In genomic region chrX:13752646-13753045, GRCh38 we compare ENCODE assay signal across 1 cellular context.
TF ChIP-seq lines count a peak whose summit lies in the region.

No MANE protein-coding gene starts in this region.

TF ChIP-seq in GM12878, 131 proteins besides CTCF, POLR2A, EP300 and RAD21 (continued from another document and continues in another):
- TF ChIP-seq, protein P1, sequence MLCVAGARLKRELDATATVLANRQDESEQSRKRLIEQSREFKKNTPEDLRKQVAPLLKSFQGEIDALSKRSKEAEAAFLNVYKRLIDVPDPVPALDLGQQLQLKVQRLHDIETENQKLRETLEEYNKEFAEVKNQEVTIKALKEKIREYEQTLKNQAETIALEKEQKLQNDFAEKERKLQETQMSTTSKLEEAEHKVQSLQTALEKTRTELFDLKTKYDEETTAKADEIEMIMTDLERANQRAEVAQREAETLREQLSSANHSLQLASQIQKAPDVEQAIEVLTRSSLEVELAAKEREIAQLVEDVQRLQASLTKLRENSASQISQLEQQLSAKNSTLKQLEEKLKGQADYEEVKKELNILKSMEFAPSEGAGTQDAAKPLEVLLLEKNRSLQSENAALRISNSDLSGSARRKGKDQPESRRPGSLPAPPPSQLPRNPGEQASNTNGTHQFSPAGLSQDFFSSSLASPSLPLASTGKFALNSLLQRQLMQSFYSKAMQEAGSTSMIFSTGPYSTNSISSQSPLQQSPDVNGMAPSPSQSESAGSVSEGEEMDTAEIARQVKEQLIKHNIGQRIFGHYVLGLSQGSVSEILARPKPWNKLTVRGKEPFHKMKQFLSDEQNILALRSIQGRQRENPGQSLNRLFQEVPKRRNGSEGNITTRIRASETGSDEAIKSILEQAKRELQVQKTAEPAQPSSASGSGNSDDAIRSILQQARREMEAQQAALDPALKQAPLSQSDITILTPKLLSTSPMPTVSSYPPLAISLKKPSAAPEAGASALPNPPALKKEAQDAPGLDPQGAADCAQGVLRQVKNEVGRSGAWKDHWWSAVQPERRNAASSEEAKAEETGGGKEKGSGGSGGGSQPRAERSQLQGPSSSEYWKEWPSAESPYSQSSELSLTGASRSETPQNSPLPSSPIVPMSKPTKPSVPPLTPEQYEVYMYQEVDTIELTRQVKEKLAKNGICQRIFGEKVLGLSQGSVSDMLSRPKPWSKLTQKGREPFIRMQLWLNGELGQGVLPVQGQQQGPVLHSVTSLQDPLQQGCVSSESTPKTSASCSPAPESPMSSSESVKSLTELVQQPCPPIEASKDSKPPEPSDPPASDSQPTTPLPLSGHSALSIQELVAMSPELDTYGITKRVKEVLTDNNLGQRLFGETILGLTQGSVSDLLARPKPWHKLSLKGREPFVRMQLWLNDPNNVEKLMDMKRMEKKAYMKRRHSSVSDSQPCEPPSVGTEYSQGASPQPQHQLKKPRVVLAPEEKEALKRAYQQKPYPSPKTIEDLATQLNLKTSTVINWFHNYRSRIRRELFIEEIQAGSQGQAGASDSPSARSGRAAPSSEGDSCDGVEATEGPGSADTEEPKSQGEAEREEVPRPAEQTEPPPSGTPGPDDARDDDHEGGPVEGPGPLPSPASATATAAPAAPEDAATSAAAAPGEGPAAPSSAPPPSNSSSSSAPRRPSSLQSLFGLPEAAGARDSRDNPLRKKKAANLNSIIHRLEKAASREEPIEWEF (IDR thresholded peaks at IDR 0.05; ENCODE audit: insufficient replicate concordance, low read depth, low read length) = no peak
- TF ChIP-seq PAX8 (IDR thresholded peaks at IDR 0.05) = no peak
- peak; percentile 75 for TF ChIP-seq GATAD2B (conservative IDR thresholded peaks at IDR 0.05; ENCODE audit: low read depth)
- no peak for TF ChIP-seq BRCA1 (IDR thresholded peaks at IDR 0.05; ENCODE audit: low read depth, low read length)
- TF ChIP-seq USF1 (IDR thresholded peaks at IDR 0.05; ENCODE audit: borderline replicate concordance, extremely low read length, insufficient read depth, low read depth, low read length) = no peak
- TF ChIP-seq MXI1 (IDR thresholded peaks at IDR 0.05; ENCODE audit: low read depth, low read length) = no peak
- TF ChIP-seq IKZF1 (conservative IDR thresholded peaks at IDR 0.05) = peak; percentile 98
- no peak for TF ChIP-seq MYB (IDR thresholded peaks at IDR 0.05; ENCODE audit: borderline replicate concordance, low read depth, low read length)
- no peak for TF ChIP-seq MYC (IDR thresholded peaks at IDR 0.05; ENCODE audit: insufficient read depth, insufficient read length, insufficient replicate concordance, low read length, severe bottlenecking)
- no peak; the same call in 1 of the 2 replicates for TF ChIP-seq GABPA (IDR thresholded peaks at IDR 0.05; ENCODE audit: low read depth)
- TF ChIP-seq CBX5 (IDR thresholded peaks at IDR 0.05; ENCODE audit: low read depth) = no peak
- no peak for TF ChIP-seq PML (IDR thresholded peaks at IDR 0.05; ENCODE audit: low read length)
- TF ChIP-seq TBL1XR1 (IDR thresholded peaks at IDR 0.05; ENCODE audit: low read depth, low read length) = peak; percentile 31; the same call in 1 of the 2 replicates
- TF ChIP-seq BMI1 (IDR thresholded peaks at IDR 0.05; ENCODE audit: borderline replicate concordance) = peak; percentile 58; the same call in 1 of the 2 replicates
- TF ChIP-seq KDM1A (IDR thresholded peaks at IDR 0.05; ENCODE audit: borderline replicate concordance) = no peak
- no peak for TF ChIP-seq HDAC6 (IDR thresholded peaks at IDR 0.05; ENCODE audit: unreplicated experiment)
- no peak for TF ChIP-seq TCF7 (IDR thresholded peaks at IDR 0.05; ENCODE audit: borderline replicate concordance)
- TF ChIP-seq CREM (IDR thresholded peaks at IDR 0.05; ENCODE audit: low read depth) = peak; percentile 73
- peak; percentile 73; the same call in 1 of the 2 replicates for TF ChIP-seq MTA3 (IDR thresholded peaks at IDR 0.05; ENCODE audit: borderline replicate concordance, low read length)
- peak; percentile 77 for TF ChIP-seq PAX5 (IDR thresholded peaks at IDR 0.05; ENCODE audit: borderline replicate concordance, low read depth, low read length)
- peak; percentile 73; the same call in 1 of the 2 replicates for TF ChIP-seq MEF2A (IDR thresholded peaks at IDR 0.05; ENCODE audit: insufficient read depth, low read depth, low read length)
- no peak for TF ChIP-seq RBBP5 (conservative IDR thresholded peaks at IDR 0.05)
- no peak for TF ChIP-seq MAX (IDR thresholded peaks at IDR 0.05; ENCODE audit: low read depth, low read length)
- TF ChIP-seq, protein P2, sequence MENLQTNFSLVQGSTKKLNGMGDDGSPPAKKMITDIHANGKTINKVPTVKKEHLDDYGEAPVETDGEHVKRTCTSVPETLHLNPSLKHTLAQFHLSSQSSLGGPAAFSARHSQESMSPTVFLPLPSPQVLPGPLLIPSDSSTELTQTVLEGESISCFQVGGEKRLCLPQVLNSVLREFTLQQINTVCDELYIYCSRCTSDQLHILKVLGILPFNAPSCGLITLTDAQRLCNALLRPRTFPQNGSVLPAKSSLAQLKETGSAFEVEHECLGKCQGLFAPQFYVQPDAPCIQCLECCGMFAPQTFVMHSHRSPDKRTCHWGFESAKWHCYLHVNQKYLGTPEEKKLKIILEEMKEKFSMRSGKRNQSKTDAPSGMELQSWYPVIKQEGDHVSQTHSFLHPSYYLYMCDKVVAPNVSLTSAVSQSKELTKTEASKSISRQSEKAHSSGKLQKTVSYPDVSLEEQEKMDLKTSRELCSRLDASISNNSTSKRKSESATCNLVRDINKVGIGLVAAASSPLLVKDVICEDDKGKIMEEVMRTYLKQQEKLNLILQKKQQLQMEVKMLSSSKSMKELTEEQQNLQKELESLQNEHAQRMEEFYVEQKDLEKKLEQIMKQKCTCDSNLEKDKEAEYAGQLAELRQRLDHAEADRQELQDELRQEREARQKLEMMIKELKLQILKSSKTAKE (IDR thresholded peaks at IDR 0.05; ENCODE audit: low read depth, poor library complexity, severe bottlenecking) = peak; percentile 50
- TF ChIP-seq POLR2AphosphoS5 (IDR thresholded peaks at IDR 0.05; ENCODE audit: low read length) = no peak
- no peak for TF ChIP-seq SIN3A (IDR thresholded peaks at IDR 0.05; ENCODE audit: low read depth, low read length)
- TF ChIP-seq HDGF (IDR thresholded peaks at IDR 0.05) = no peak
- no peak for TF ChIP-seq HDAC2 (IDR thresholded peaks at IDR 0.05)
- no peak for TF ChIP-seq RELA (IDR thresholded peaks at IDR 0.05; ENCODE audit: borderline replicate concordance, partially characterized antibody)
- no peak for TF ChIP-seq ZBTB4 (CRISPR knock-in tag; IDR thresholded peaks at IDR 0.05)
- peak; percentile 59 for TF ChIP-seq MEF2B (IDR thresholded peaks at IDR 0.05; ENCODE audit: partially characterized antibody, poor library complexity, severe bottlenecking)
- no peak for TF ChIP-seq SMAD5 (IDR thresholded peaks at IDR 0.05; ENCODE audit: low read depth)
- TF ChIP-seq IKZF2 (IDR thresholded peaks at IDR 0.05) = peak; percentile 97 to 98
- peak in 1 of 2 experiments; percentile 97; a peak in 2 of 4 replicates for TF ChIP-seq ETV6 (conservative IDR thresholded peaks at IDR 0.05 in 1 of 2, IDR thresholded peaks at IDR 0.05 in 1 of 2; ENCODE audit: borderline replicate concordance in 1 of 2, low read depth in 1 of 2)
- no peak for TF ChIP-seq ZBED1 (IDR thresholded peaks at IDR 0.05; ENCODE audit: borderline replicate concordance)
- 0 out of 2 replicates have a peak, but pooled peaks have one; percentile 46 for TF ChIP-seq ATF7 (IDR thresholded peaks at IDR 0.05; ENCODE audit: low read depth)
- TF ChIP-seq CHD2 (IDR thresholded peaks at IDR 0.05; ENCODE audit: borderline replicate concordance, low read depth, low read length) = peak; percentile 68; the same call in 1 of the 2 replicates
- TF ChIP-seq CBFB (IDR thresholded peaks at IDR 0.05; ENCODE audit: low read depth) = no peak
- TF ChIP-seq CEBPB (IDR thresholded peaks at IDR 0.05; ENCODE audit: borderline replicate concordance in 1 of 2, low read depth in 2 of 2, low read length in 2 of 2) = no peak
- no peak for TF ChIP-seq SREBF2 (IDR thresholded peaks at IDR 0.05; ENCODE audit: low read length)
- TF ChIP-seq, protein P3, sequence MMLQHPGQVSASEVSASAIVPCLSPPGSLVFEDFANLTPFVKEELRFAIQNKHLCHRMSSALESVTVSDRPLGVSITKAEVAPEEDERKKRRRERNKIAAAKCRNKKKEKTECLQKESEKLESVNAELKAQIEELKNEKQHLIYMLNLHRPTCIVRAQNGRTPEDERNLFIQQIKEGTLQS (IDR thresholded peaks at IDR 0.05; ENCODE audit: borderline replicate concordance, extremely low read depth, low read depth, low read length) = no peak
- TF ChIP-seq RUNX3 (IDR thresholded peaks at IDR 0.05; ENCODE audit: low read length) = peak; percentile 79
- no peak for TF ChIP-seq RB1 (IDR thresholded peaks at IDR 0.05; ENCODE audit: borderline replicate concordance)
- TF ChIP-seq BCL11A (IDR thresholded peaks at IDR 0.05; ENCODE audit: low read depth, low read length) = peak; percentile 91
- TF ChIP-seq FOXM1 (IDR thresholded peaks at IDR 0.05; ENCODE audit: low read depth, low read length) = peak; percentile 81; the same call in 1 of the 2 replicates
- TF ChIP-seq NR2F1 (conservative IDR thresholded peaks at IDR 0.05) = no peak; the same call in 1 of the 2 replicates
- TF ChIP-seq SP1 (IDR thresholded peaks at IDR 0.05; ENCODE audit: low read depth, low read length) = peak; percentile 48
- TF ChIP-seq, protein P4, sequence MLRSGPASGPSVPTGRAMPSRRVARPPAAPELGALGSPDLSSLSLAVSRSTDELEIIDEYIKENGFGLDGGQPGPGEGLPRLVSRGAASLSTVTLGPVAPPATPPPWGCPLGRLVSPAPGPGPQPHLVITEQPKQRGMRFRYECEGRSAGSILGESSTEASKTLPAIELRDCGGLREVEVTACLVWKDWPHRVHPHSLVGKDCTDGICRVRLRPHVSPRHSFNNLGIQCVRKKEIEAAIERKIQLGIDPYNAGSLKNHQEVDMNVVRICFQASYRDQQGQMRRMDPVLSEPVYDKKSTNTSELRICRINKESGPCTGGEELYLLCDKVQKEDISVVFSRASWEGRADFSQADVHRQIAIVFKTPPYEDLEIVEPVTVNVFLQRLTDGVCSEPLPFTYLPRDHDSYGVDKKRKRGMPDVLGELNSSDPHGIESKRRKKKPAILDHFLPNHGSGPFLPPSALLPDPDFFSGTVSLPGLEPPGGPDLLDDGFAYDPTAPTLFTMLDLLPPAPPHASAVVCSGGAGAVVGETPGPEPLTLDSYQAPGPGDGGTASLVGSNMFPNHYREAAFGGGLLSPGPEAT (IDR thresholded peaks at IDR 0.05; ENCODE audit: low read depth) = peak; percentile 92
- TF ChIP-seq BACH1 (IDR thresholded peaks at IDR 0.05; ENCODE audit: borderline replicate concordance) = peak; percentile 58; the same call in 1 of the 2 replicates
- TF ChIP-seq, protein P5, sequence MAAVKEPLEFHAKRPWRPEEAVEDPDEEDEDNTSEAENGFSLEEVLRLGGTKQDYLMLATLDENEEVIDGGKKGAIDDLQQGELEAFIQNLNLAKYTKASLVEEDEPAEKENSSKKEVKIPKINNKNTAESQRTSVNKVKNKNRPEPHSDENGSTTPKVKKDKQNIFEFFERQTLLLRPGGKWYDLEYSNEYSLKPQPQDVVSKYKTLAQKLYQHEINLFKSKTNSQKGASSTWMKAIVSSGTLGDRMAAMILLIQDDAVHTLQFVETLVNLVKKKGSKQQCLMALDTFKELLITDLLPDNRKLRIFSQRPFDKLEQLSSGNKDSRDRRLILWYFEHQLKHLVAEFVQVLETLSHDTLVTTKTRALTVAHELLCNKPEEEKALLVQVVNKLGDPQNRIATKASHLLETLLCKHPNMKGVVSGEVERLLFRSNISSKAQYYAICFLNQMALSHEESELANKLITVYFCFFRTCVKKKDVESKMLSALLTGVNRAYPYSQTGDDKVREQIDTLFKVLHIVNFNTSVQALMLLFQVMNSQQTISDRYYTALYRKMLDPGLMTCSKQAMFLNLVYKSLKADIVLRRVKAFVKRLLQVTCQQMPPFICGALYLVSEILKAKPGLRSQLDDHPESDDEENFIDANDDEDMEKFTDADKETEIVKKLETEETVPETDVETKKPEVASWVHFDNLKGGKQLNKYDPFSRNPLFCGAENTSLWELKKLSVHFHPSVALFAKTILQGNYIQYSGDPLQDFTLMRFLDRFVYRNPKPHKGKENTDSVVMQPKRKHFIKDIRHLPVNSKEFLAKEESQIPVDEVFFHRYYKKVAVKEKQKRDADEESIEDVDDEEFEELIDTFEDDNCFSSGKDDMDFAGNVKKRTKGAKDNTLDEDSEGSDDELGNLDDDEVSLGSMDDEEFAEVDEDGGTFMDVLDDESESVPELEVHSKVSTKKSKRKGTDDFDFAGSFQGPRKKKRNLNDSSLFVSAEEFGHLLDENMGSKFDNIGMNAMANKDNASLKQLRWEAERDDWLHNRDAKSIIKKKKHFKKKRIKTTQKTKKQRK (IDR thresholded peaks at IDR 0.05; ENCODE audit: low read depth, low read length) = no peak
- TF ChIP-seq FOS (IDR thresholded peaks at IDR 0.05; ENCODE audit: borderline replicate concordance, extremely low read depth, insufficient read length) = no peak
